Comparison of ENCODE assay signal across 7 cellular contexts in the genomic region with DNA sequence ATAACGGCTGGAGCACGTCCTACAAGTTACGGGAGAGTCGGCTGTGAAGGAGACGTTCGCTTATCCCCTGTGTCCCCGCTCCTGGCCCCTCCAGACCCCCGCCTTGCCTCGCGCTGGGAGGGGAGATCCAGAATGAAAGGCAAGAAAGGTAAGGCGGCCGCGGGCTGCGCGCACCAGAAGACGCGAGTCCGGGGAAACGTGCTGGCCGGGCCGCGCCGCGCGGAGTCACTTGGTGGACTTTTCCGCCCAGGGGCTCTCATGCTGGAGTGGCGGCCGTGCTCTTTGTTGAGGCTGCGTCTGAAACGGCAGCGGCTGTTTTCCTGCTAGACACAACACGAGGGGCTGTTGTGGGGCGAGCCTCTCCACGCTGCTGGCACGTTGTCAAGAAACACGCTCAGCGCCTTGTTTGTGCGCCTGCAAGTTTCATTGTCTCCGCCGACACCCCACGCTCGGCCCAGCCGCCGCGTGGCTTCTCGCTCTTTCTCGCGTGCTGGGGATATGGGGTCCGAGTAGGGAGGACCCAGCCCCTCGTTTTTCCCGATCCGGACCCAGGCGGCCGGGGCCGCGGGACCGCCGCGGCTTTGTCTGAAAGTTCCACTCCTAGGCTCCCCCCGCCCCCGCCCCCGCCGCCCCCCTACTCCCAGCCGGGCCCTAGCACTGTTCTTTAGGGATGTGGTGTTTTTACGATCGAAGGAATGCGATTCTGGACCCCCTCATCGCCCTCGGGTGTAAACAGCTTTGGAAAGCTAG. TPM values are rescaled to one million over a fixed set of nuclear protein-coding genes. Genes with fewer than 3 reads are reported as not detected.
DNase-seq lines count a peak whose midpoint lies in the region; ATAC-seq, FAIRE-seq and TF ChIP-seq lines count a peak whose summit lies in the region.

No MANE protein-coding gene starts in this region.

- H3K27ac ChIP-seq in pancreas (peak overlapping the region; percentile 92 to 100 (median 98)), tibial nerve (peak overlapping the region; percentile 97 to 99 (median 98))

- intact Hi-C loops in pancreas (cut with DNase I) = loop anchor here in 1 of 3 donors (5.0 to 10.0 kb wide), 2 partner anchors 147 to 166 kb away; no protein-coding TSS in a partner anchor

- CTCF ChIA-PET in activated naive CD4-positive, alpha-beta T cell treated with anti-CD3 and anti-CD28 coated beads, Interleukin-2, amount 10 ng/mL, durations not matched to agents 7 days and 5 days (lab: Charles Lee) = interaction anchor here (0.5 to 7.5 kb wide), 8 partner anchors 9 to 215 kb away, joined by 3 to 69 read pairs (median 6); partner anchors contain the start of gene MYL12A

- peak in 1 of 2 donors; percentile 69 for TF ChIP-seq EP300 in tibial nerve (IDR thresholded peaks at IDR 0.05)

- H3K36me3 ChIP-seq in HAP-1 (replicated peaks) (no peaks in the 10 kb centered on the region), pancreas (no peaks in the 10 kb centered on the region), tibial nerve (no peaks in the 10 kb centered on the region)

- in situ Hi-C loops in HAP-1 (cut with MboI; ENCODE audit: low sequenced_read_pairs) = loop anchor here (5.0 to 10.0 kb wide), 2 partner anchors 147 to 166 kb away; no protein-coding TSS in a partner anchor

- DNase-seq in HAP-1 (ENCODE audit: low spot score in 2 of 2) (peak; percentile 28 to 70), RPMI7951 (ENCODE audit: low read depth) (peak; percentile 62), glutamatergic neuron (peak; percentile 63), pancreas (peak; percentile 51 to 88 (median 73)), tibial nerve (ENCODE audit: low spot score in 2 of 2) (peak; percentile 47 to 72)
- DNase-seq in activated naive CD4-positive, alpha-beta T cell treated with anti-CD3 and anti-CD28 coated beads, Interleukin-2, amount 10 ng/mL, durations not matched to agents 7 days and 5 days = peak; percentile 75
- no peak for DNase-seq in NK-92 treated with Interleukin-12 subunit alpha and Interleukin-12 subunit beta, amount 100 ng/mL, for 24 hours (lab: John Stamatoyannopoulos, UW)

- TF ChIP-seq CTCF in glutamatergic neuron (IDR thresholded peaks at IDR 0.05; ENCODE audit: partially characterized antibody, unreplicated experiment) (no peak), pancreas (IDR thresholded peaks at IDR 0.05) (no peak), tibial nerve (IDR thresholded peaks at IDR 0.05) (peak in 1 of 5 experiments; percentile 22)

- H3K4me3 Mint-ChIP-seq in activated naive CD4-positive, alpha-beta T cell treated with anti-CD3 and anti-CD28 coated beads, Interleukin-2, amount 10 ng/mL, durations not matched to agents 7 days and 5 days = peak overlapping the region; percentile 88
- H3K4me3 Mint-ChIP-seq in glutamatergic neuron (ENCODE audit: unreplicated experiment) = peak overlapping the region; percentile 92

- peak in 1 of 2 donors; percentile 33 for TF ChIP-seq POLR2A in tibial nerve (IDR thresholded peaks at IDR 0.05)

- peaks cover 24% of the 10 kb centered on the region for H3K4me1 ChIP-seq in HAP-1
- peaks cover 16 to 21% (median 21%) of the 10 kb centered on the region in 3 donors for H3K4me1 ChIP-seq in pancreas
- peaks cover 0 to 30% (median 19%) of the 10 kb centered on the region in 4 donors for H3K4me1 ChIP-seq in tibial nerve

- H3K27me3 Mint-ChIP-seq in activated naive CD4-positive, alpha-beta T cell treated with anti-CD3 and anti-CD28 coated beads, Interleukin-2, amount 10 ng/mL, durations not matched to agents 7 days and 5 days = peaks cover 12% of the 10 kb centered on the region
- peaks cover 20% of the 10 kb centered on the region for H3K27me3 Mint-ChIP-seq in glutamatergic neuron (ENCODE audit: unreplicated experiment)

- H3K9me3 ChIP-seq in HAP-1 (no peaks in the 10 kb centered on the region), pancreas (no peaks in the 10 kb centered on the region), tibial nerve (no peaks in the 10 kb centered on the region)

- peak overlapping the region; percentile 98 for H3K27ac Mint-ChIP-seq in activated naive CD4-positive, alpha-beta T cell treated with anti-CD3 and anti-CD28 coated beads, Interleukin-2, amount 10 ng/mL, durations not matched to agents 7 days and 5 days
- peak overlapping the region; percentile 88 for H3K27ac Mint-ChIP-seq in glutamatergic neuron (ENCODE audit: unreplicated experiment)

- H3K27me3 ChIP-seq in HAP-1 (ENCODE audit: low read depth) = no peaks in the 10 kb centered on the region
- no peaks in the 10 kb centered on the region for H3K27me3 ChIP-seq in pancreas
- no peaks in the 10 kb centered on the region for H3K27me3 ChIP-seq in tibial nerve

- FAIRE-seq in pancreas (lab: Jason Lieb, UNC) = no peak

- ATAC-seq in pancreas = peak; percentile 1 to 5 (median 1)

- H3K4me3 ChIP-seq in HAP-1 (peak overlapping the region; percentile 58), pancreas (peak overlapping the region; percentile 78 to 90 (median 80)), tibial nerve (peak overlapping the region; percentile 64 to 92 (median 80))

- 0 to 1% methylated on average over 61 to 68 of the region's 69 CpGs for WGBS in pancreas, 2 donors
- 0% methylated on average over 55 to 62 of the region's 69 CpGs for WGBS in tibial nerve, 2 donors

- H3K9me3 Mint-ChIP-seq in activated naive CD4-positive, alpha-beta T cell treated with anti-CD3 and anti-CD28 coated beads, Interleukin-2, amount 10 ng/mL, durations not matched to agents 7 days and 5 days = no peaks in the 10 kb centered on the region
- H3K9me3 Mint-ChIP-seq in glutamatergic neuron (ENCODE audit: unreplicated experiment) = peaks cover 21% of the 10 kb centered on the region

- peaks cover 54% of the 10 kb centered on the region for H3K4me1 Mint-ChIP-seq in activated naive CD4-positive, alpha-beta T cell treated with anti-CD3 and anti-CD28 coated beads, Interleukin-2, amount 10 ng/mL, durations not matched to agents 7 days and 5 days
- H3K4me1 Mint-ChIP-seq in glutamatergic neuron (ENCODE audit: low read depth, unreplicated experiment) = peaks cover 11% of the 10 kb centered on the region

- H3K36me3 Mint-ChIP-seq in activated naive CD4-positive, alpha-beta T cell treated with anti-CD3 and anti-CD28 coated beads, Interleukin-2, amount 10 ng/mL, durations not matched to agents 7 days and 5 days = peaks cover 2% of the 10 kb centered on the region
- no peaks in the 10 kb centered on the region for H3K36me3 Mint-ChIP-seq in glutamatergic neuron (ENCODE audit: unreplicated experiment)

RNA-seq across cellular contexts. Expression of gene TGIF1, which starts 0.6 kb away (rescaled TPM):
- 90.4 and 91.7 TPM in 2 replicates for total RNA-seq in RPMI7951 (2014; rRNA removed; shearing (Covaris generic))
- total RNA-seq in glutamatergic neuron (ENCODE audit: unreplicated experiment) (17.1 TPM), pancreas (10 to 100 TPM; 12.8 to 40.7 (median 19.9) TPM), tibial nerve (10 to 100 TPM; 59.2 to 86.1 (median 70.1) TPM)
- 10 to 100 TPM; 16.1 to 19.0 TPM for polyA plus RNA-seq in pancreas
